Comparison of ENCODE assay signal across 8 cellular contexts in the genomic region with DNA sequence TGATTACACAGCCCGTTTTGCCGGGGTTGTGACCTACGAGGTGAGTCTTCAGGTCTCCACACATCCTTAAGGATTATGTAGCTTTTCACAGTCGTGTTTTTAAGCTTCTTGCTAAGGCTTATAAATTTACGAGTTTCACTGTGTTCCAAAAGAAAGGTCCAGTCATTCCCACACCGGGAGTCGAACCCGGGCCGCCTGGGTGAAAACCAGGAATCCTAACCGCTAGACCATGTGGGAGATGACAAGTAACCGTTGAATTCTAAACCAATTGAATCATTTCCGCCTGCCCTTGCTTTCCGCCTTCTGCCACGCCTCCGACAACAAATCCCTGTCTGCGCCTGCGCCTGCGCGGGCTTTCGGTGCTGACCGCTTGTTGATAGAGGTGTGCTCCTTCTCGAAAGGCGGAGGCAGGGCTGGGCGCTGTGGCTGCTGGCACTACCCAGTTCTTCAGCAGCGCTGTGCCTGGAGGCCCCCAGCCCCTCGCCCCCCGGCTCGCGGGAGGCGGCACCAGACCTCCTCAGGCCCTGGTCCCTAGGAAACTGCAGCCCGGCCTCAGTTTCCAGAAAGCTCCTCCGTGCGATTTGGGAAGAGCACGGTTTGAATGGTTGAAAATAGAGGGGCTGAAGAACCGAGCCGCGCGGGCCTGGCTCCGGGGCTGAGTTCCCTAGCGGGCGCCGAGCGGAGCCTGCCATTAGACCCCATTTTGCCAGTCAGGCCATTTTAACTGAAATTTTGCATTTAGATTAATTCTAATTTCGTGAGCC.
A peak's percentile ranks its signal among the peaks of the same experiment; 100 is the strongest.
DNase-seq lines count a peak whose midpoint lies in the region; ATAC-seq and TF ChIP-seq lines count a peak whose summit lies in the region.

No MANE protein-coding gene starts in this region.

- H2AFZ ChIP-seq in KMS-11 (ENCODE audit: low read depth): peak overlapping the region; percentile 63

- no peaks in the 10 kb centered on the region for H3K27me3 ChIP-seq in KMS-11 (ENCODE audit: insufficient read depth, low read depth)

- H3K4me1 ChIP-seq in KMS-11 (ENCODE audit: low read depth, poor library complexity, severe bottlenecking): peaks cover 8% of the 10 kb centered on the region

- H3K4me1 Mint-ChIP-seq in naive thymus-derived CD8-positive, alpha-beta T cell: peaks cover 14 to 56% (median 46%) of the 10 kb centered on the region in 4 donors
- peaks cover 35% of the 10 kb centered on the region for H3K4me1 Mint-ChIP-seq in stimulated activated memory B cell treated with anti-CD40 and anti-IgM and Interleukin-4, amounts not matched to agents 10 μg/mL and 1 μg/mL and 100 μg/mL, for 72 hours

- H3K9ac ChIP-seq in KMS-11: peak overlapping the region; percentile 87

- TF ChIP-seq CTCF in KMS-11 (conservative IDR thresholded peaks at IDR 0.05; ENCODE audit: low read depth, low read length): no peak
- no peak for TF ChIP-seq CTCF in fibroblast of pulmonary artery (IDR thresholded peaks at IDR 0.05; ENCODE audit: low read length, missing control alignments)

- H3K9me3 Mint-ChIP-seq in naive thymus-derived CD8-positive, alpha-beta T cell: peaks cover 0 to 5% (median 0%) of the 10 kb centered on the region in 9 donors
- no peaks in the 10 kb centered on the region for H3K9me3 Mint-ChIP-seq in stimulated activated memory B cell treated with anti-CD40 and anti-IgM and Interleukin-4, amounts not matched to agents 10 μg/mL and 1 μg/mL and 100 μg/mL, for 72 hours

- H3K36me3 Mint-ChIP-seq in naive thymus-derived CD8-positive, alpha-beta T cell: peaks cover 0 to 3% (median 3%) of the 10 kb centered on the region in 3 donors
- no peaks in the 10 kb centered on the region for H3K36me3 Mint-ChIP-seq in stimulated activated memory B cell treated with anti-CD40 and anti-IgM and Interleukin-4, amounts not matched to agents 10 μg/mL and 1 μg/mL and 100 μg/mL, for 72 hours

- H3K27ac ChIP-seq in KMS-11: peak overlapping the region; percentile 91

- peak; percentile 75 for DNase-seq in DMS153 treated with DMSO at 0.1 percent for 48 hours (lab: John Stamatoyannopoulos, UW; ENCODE audit: unreplicated experiment)
- peak; percentile 97 for DNase-seq in RPMI8226
- peak; percentile 90 for DNase-seq in activated effector memory CD4-positive, alpha-beta T cell treated with Interleukin-2 at 50 U/mL for 16 hours
- peak; percentile 97 for DNase-seq in fibroblast of pulmonary artery (ENCODE audit: low read depth)
- DNase-seq in naive thymus-derived CD8-positive, alpha-beta T cell: peak; percentile 88 to 98 (median 96)

- peak overlapping the region; percentile 74 for H3K4me2 ChIP-seq in KMS-11

- H3K27me3 Mint-ChIP-seq in naive thymus-derived CD8-positive, alpha-beta T cell: peaks cover 0 to 4% (median 0%) of the 10 kb centered on the region in 5 donors
- no peaks in the 10 kb centered on the region for H3K27me3 Mint-ChIP-seq in stimulated activated memory B cell treated with anti-CD40 and anti-IgM and Interleukin-4, amounts not matched to agents 10 μg/mL and 1 μg/mL and 100 μg/mL, for 72 hours

- peak overlapping the region; percentile 83 to 95 (median 92) for H3K4me3 Mint-ChIP-seq in naive thymus-derived CD8-positive, alpha-beta T cell
- peak overlapping the region; percentile 82 for H3K4me3 Mint-ChIP-seq in stimulated activated memory B cell treated with anti-CD40 and anti-IgM and Interleukin-4, amounts not matched to agents 10 μg/mL and 1 μg/mL and 100 μg/mL, for 72 hours

- H3K36me3 ChIP-seq in KMS-11 (ENCODE audit: insufficient read depth): no peaks in the 10 kb centered on the region

- peak overlapping the region; percentile 88 to 100 (median 97) for H3K27ac Mint-ChIP-seq in naive thymus-derived CD8-positive, alpha-beta T cell
- H3K27ac Mint-ChIP-seq in stimulated activated memory B cell treated with anti-CD40 and anti-IgM and Interleukin-4, amounts not matched to agents 10 μg/mL and 1 μg/mL and 100 μg/mL, for 72 hours: peak overlapping the region; percentile 82

- no peak overlapping the region for H3K4me3 ChIP-seq in KMS-11 (IDR thresholded peaks at IDR 0.05; ENCODE audit: insufficient read depth, low read depth, low read length)
- peak overlapping the region; percentile 60 for H3K4me3 ChIP-seq in fibroblast of pulmonary artery (replicated peaks; ENCODE audit: low read depth, low read length)

- H3K79me2 ChIP-seq in KMS-11 (ENCODE audit: insufficient read depth, low read depth): no peaks in the 10 kb centered on the region

- H4K20me1 ChIP-seq in KMS-11 (ENCODE audit: insufficient read depth): no peaks in the 10 kb centered on the region

- POLR2A ChIA-PET in naive thymus-derived CD8-positive, alpha-beta T cell (lab: Charles Lee): interaction anchor here (0.7 to 1.5 kb wide), 4 partner anchors 112 to 643 kb away, joined by 3 to 4 read pairs (median 4); a partner anchor contains a TSS

- peak; percentile 96 for ATAC-seq in GM21723 (IDR thresholded peaks at IDR 0.05; ENCODE audit: unreplicated experiment)
- ATAC-seq in naive thymus-derived CD8-positive, alpha-beta T cell: peak; percentile 95
- peak; percentile 97 for ATAC-seq in stimulated activated memory B cell treated with anti-CD40 and anti-IgM and Interleukin-4, amounts not matched to agents 10 μg/mL and 1 μg/mL and 100 μg/mL, for 72 hours
